ENCODE assay signal across 24 cellular contexts in the genomic region with DNA sequence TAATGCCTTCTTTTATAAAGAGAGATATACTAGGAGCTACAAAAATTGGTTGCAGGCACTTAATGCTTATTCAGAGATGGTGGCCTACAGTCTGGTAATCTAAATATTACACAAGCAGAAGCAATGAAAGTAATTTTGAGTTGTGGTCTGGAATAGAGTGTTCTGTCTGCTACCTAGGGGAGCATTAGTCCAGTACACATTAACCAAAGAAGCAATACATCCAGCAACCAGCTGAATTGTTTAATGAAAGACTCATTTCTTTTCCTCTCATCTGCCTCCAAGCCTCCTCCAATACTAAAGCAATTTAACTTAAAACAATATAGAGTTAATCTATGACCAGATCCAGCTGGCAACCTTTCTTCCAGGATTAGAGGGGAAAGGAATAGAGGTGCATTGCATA.
"Had no signal": no experiment of that assay in that cellular context is flagged by ENCODE, and none has a peak within 500 bp of the region (broad histone marks: within the 10 kb centered on the region; RNA-seq: fewer than 3 reads in every experiment).

No MANE protein-coding gene starts in this region.

- H3K27me3 ChIP-seq: colonic mucosa, dorsolateral prefrontal cortex, esophagus muscularis mucosa, esophagus squamous epithelium, foreskin keratinocyte, gastrocnemius medialis, gastroesophageal sphincter, heart left ventricle had no signal

- H3K27ac ChIP-seq: colonic mucosa, coronary artery, dorsolateral prefrontal cortex, epithelial cell of prostate, esophagus muscularis mucosa, esophagus squamous epithelium, foreskin keratinocyte, gastrocnemius medialis, gastroesophageal sphincter, heart left ventricle had no signal

- H3K27ac Mint-ChIP-seq: dendritic cell treated with granulocyte-macrophage colony-stimulating factor and Interleukin-4, amounts not matched to agents 40 ng/mL and 50 ng/mL, for 4 days; effector memory CD8-positive, alpha-beta T cell; endodermal cell had no signal

- H3K4me3 Mint-ChIP-seq: dendritic cell treated with granulocyte-macrophage colony-stimulating factor and Interleukin-4, amounts not matched to agents 40 ng/mL and 50 ng/mL, for 4 days; effector memory CD8-positive, alpha-beta T cell; endodermal cell had no signal

- H3K36me3 ChIP-seq: colonic mucosa, esophagus muscularis mucosa, esophagus squamous epithelium, gastrocnemius medialis, gastroesophageal sphincter, heart left ventricle had no signal

- DNase-seq: colonic mucosa; cortex of kidney; dermis blood vessel endothelial cell; dorsolateral prefrontal cortex; effector CD4-positive, alpha-beta T cell; effector CD8-positive, alpha-beta T cell; effector memory CD4-positive, alpha-beta T cell; effector memory CD8-positive, alpha-beta T cell; endodermal cell; erythroblast; esophagus squamous epithelium; foreskin fibroblast; foreskin keratinocyte; foreskin melanocyte; gastrocnemius medialis; glutamatergic neuron; head of caudate nucleus; heart left ventricle had no signal

- H3K4me1 ChIP-seq: colonic mucosa, esophagus muscularis mucosa, esophagus squamous epithelium, foreskin keratinocyte, gastrocnemius medialis, gastroesophageal sphincter, heart left ventricle had no signal

- H3K27me3 Mint-ChIP-seq: dendritic cell treated with granulocyte-macrophage colony-stimulating factor and Interleukin-4, amounts not matched to agents 40 ng/mL and 50 ng/mL, for 4 days; effector memory CD8-positive, alpha-beta T cell had no signal

- H3K9me3 ChIP-seq: colonic mucosa, esophagus muscularis mucosa, gastrocnemius medialis, gastroesophageal sphincter had no signal

- H3K4me1 Mint-ChIP-seq: endodermal cell had no signal

- ATAC-seq: effector memory CD8-positive, alpha-beta T cell; esophagus mucosa; foreskin keratinocyte; gastrocnemius medialis; gastroesophageal sphincter; heart left ventricle had no signal

- H3K4me3 ChIP-seq: colonic mucosa, coronary artery, dorsolateral prefrontal cortex, esophagus muscularis mucosa, esophagus squamous epithelium, gastrocnemius medialis, gastroesophageal sphincter, heart left ventricle had no signal
